8 cellular contexts compared by ENCODE assay signal in genomic region chr13:45280751-45281634, GRCh38. TPM values are rescaled to one million over a fixed set of nuclear protein-coding genes. Genes with fewer than 3 reads are reported as not detected.
A peak's percentile ranks its signal among the peaks of the same experiment; 100 is the strongest.
DNase-seq lines count a peak whose midpoint lies in the region; ATAC-seq and TF ChIP-seq lines count a peak whose summit lies in the region.

No MANE protein-coding gene starts in this region.

- peak; percentile 59 to 67 for DNase-seq in AML-193 (lab: John Stamatoyannopoulos, UW)
- peak; percentile 53 to 59 for DNase-seq in SHP77 (lab: John Stamatoyannopoulos, UW)
- DNase-seq in activated naive CD8-positive, alpha-beta T cell treated with anti-CD3 and anti-CD28 coated beads, Interleukin-2, amount 10 ng/mL, durations not matched to agents 7 days and 5 days, result peak; percentile 39
- DNase-seq in left ventricle myocardium inferior, result peak; percentile 59
- peak; percentile 81 for DNase-seq in sciatic nerve (ENCODE audit: low spot score)

- ATAC-seq in GM18867 (IDR thresholded peaks at IDR 0.05; ENCODE audit: unreplicated experiment) (peak; percentile 87), sciatic nerve (peak; percentile 92), GM21737 (IDR thresholded peaks at IDR 0.05; ENCODE audit: unreplicated experiment) (no peak)
- peak; percentile 66 for ATAC-seq in activated naive CD8-positive, alpha-beta T cell treated with anti-CD3 and anti-CD28 coated beads, Interleukin-2, amount 10 ng/mL, durations not matched to agents 7 days and 5 days (ENCODE audit: low read depth)

- POLR2A ChIA-PET in activated naive CD8-positive, alpha-beta T cell treated with anti-CD3 and anti-CD28 coated beads, Interleukin-2, amount 10 ng/mL, durations not matched to agents 7 days and 5 days (lab: Charles Lee), result no interaction called here

- H3K4me3 ChIP-seq in left ventricle myocardium inferior, result no peak overlapping the region

- no peaks in the 10 kb centered on the region for H3K9me3 ChIP-seq in left ventricle myocardium inferior (replicated peaks)

- peaks cover 19% of the 10 kb centered on the region for H3K36me3 Mint-ChIP-seq in activated naive CD8-positive, alpha-beta T cell treated with anti-CD3 and anti-CD28 coated beads, Interleukin-2, amount 10 ng/mL, durations not matched to agents 7 days and 5 days

- no peak overlapping the region for H3K27ac Mint-ChIP-seq in activated naive CD8-positive, alpha-beta T cell treated with anti-CD3 and anti-CD28 coated beads, Interleukin-2, amount 10 ng/mL, durations not matched to agents 7 days and 5 days

- peaks cover 1% of the 10 kb centered on the region for H3K4me1 Mint-ChIP-seq in activated naive CD8-positive, alpha-beta T cell treated with anti-CD3 and anti-CD28 coated beads, Interleukin-2, amount 10 ng/mL, durations not matched to agents 7 days and 5 days

- TF ChIP-seq RAD21 in Ishikawa (IDR thresholded peaks at IDR 0.05; ENCODE audit: low read depth), result peak; percentile 95

- peaks cover 34% of the 10 kb centered on the region for H3K36me3 ChIP-seq in left ventricle myocardium inferior

- H3K4me1 ChIP-seq in left ventricle myocardium inferior, result peaks cover 22% of the 10 kb centered on the region

- no peak overlapping the region for H3K4me3 Mint-ChIP-seq in activated naive CD8-positive, alpha-beta T cell treated with anti-CD3 and anti-CD28 coated beads, Interleukin-2, amount 10 ng/mL, durations not matched to agents 7 days and 5 days

- H3K9me3 Mint-ChIP-seq in activated naive CD8-positive, alpha-beta T cell treated with anti-CD3 and anti-CD28 coated beads, Interleukin-2, amount 10 ng/mL, durations not matched to agents 7 days and 5 days, result peaks cover 4% of the 10 kb centered on the region

- TF ChIP-seq EP300 in Ishikawa (IDR thresholded peaks at IDR 0.05; ENCODE audit: borderline replicate concordance), result no peak

- no peak overlapping the region for H3K27ac ChIP-seq in left ventricle myocardium inferior (replicated peaks)

- H3K27me3 ChIP-seq in left ventricle myocardium inferior (ENCODE audit: low read depth), result no peaks in the 10 kb centered on the region

- intact Hi-C loops in left ventricle myocardium inferior (cut with micrococcal nuclease), result no loop called here
- intact Hi-C loops in sciatic nerve (cut with DNase I), result no loop called here

- H3K27me3 Mint-ChIP-seq in activated naive CD8-positive, alpha-beta T cell treated with anti-CD3 and anti-CD28 coated beads, Interleukin-2, amount 10 ng/mL, durations not matched to agents 7 days and 5 days, result no peaks in the 10 kb centered on the region

- peak; percentile 76 for TF ChIP-seq CTCF in left ventricle myocardium inferior (IDR thresholded peaks at IDR 0.05; ENCODE audit: borderline replicate concordance)

TF ChIP-seq in Ishikawa, 13 proteins besides CTCF, POLR2A, EP300 and RAD21:
- TF ChIP-seq USF1 (IDR thresholded peaks at IDR 0.05), result no peak
- TF ChIP-seq, protein P1, sequence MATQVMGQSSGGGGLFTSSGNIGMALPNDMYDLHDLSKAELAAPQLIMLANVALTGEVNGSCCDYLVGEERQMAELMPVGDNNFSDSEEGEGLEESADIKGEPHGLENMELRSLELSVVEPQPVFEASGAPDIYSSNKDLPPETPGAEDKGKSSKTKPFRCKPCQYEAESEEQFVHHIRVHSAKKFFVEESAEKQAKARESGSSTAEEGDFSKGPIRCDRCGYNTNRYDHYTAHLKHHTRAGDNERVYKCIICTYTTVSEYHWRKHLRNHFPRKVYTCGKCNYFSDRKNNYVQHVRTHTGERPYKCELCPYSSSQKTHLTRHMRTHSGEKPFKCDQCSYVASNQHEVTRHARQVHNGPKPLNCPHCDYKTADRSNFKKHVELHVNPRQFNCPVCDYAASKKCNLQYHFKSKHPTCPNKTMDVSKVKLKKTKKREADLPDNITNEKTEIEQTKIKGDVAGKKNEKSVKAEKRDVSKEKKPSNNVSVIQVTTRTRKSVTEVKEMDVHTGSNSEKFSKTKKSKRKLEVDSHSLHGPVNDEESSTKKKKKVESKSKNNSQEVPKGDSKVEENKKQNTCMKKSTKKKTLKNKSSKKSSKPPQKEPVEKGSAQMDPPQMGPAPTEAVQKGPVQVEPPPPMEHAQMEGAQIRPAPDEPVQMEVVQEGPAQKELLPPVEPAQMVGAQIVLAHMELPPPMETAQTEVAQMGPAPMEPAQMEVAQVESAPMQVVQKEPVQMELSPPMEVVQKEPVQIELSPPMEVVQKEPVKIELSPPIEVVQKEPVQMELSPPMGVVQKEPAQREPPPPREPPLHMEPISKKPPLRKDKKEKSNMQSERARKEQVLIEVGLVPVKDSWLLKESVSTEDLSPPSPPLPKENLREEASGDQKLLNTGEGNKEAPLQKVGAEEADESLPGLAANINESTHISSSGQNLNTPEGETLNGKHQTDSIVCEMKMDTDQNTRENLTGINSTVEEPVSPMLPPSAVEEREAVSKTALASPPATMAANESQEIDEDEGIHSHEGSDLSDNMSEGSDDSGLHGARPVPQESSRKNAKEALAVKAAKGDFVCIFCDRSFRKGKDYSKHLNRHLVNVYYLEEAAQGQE (IDR thresholded peaks at IDR 0.05; ENCODE audit: low read depth), result no peak
- no peak for TF ChIP-seq CEBPB (IDR thresholded peaks at IDR 0.05)
- no peak for TF ChIP-seq YY1 (IDR thresholded peaks at IDR 0.05; ENCODE audit: low read depth)
- 0 out of 2 replicates have a peak, but pooled peaks have one; percentile 39 for TF ChIP-seq NFIC (IDR thresholded peaks at IDR 0.05)
- TF ChIP-seq, protein P2, sequence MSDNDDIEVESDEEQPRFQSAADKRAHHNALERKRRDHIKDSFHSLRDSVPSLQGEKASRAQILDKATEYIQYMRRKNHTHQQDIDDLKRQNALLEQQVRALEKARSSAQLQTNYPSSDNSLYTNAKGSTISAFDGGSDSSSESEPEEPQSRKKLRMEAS (IDR thresholded peaks at IDR 0.05), result 0 out of 2 replicates have a peak, but pooled peaks have one; percentile 23

RNA-seq across cellular contexts. Expression of gene TPT1, which starts 60.0 kb away (rescaled TPM):
- total RNA-seq in activated naive CD8-positive, alpha-beta T cell treated with anti-CD3 and anti-CD28 coated beads, Interleukin-2, amount 10 ng/mL, durations not matched to agents 7 days and 5 days, result 1,000 to 10,000 TPM; 5,393 to 5,681 TPM
- total RNA-seq in left ventricle myocardium inferior (4,332 TPM), sciatic nerve (3,518 TPM)
